Comparison of ENCODE assay signal across 1 cellular context in the genomic region with DNA sequence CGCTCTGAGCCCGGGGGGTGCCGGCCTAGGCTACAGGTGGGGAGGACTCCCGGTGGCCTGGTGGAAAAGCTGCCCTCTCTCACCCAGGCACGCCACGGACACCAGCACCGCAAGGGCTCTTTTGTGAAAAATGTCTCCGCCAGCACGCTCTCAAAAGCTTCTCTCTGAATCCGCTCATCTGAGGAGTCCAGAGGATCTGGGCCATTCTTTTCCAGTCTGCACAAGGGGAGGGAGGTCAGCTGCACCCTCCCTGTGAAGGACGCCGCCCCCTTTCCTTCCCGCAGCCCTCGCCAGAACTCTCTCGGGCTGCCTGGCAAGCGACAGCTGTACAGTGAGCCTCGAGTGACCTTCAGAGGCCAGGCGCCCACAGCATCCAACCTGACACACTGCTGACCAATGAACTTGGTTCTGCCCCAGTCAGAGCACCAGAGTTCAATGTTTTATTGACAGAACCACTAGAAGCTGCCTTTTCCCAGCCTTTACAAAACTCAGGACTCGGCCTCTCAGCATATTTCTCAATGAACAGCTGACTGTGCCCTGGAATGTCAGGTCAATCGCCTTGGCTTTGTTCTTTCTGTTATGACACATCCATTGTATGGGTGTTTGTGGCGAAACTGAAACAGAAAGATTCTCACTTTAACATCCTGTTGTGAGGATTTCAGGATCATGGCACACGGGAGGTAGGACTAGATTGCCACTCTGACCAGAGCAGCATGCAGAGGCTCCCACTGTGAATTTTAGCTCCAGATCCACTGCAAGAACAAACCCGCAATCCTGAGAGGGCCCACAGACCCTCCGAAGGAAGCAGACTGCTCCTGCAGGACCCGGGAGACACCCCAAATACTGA.
A peak's percentile ranks its signal among the peaks of the same experiment; 100 is the strongest.
TF ChIP-seq lines count a peak whose summit lies in the region.

No MANE protein-coding gene starts in this region.

TF ChIP-seq in HepG2, 621 proteins besides CTCF, POLR2A, EP300 and RAD21 (continued from another document and continues in another):
- TF ChIP-seq ZNF343 (CRISPR knock-in tag; IDR thresholded peaks at IDR 0.05) (0 out of 2 replicates have a peak, but pooled peaks have one; percentile 52), ARID4A (CRISPR knock-in tag; IDR thresholded peaks at IDR 0.05; ENCODE audit: borderline replicate concordance) (peak; percentile 94), REST (IDR thresholded peaks at IDR 0.05; ENCODE audit: borderline replicate concordance in 1 of 2, low read depth in 1 of 2, low read length in 2 of 2) (peak in 1 of 2 experiments; percentile 79; a peak in 2 of 4 replicates), ZNF280B (CRISPR knock-in tag; IDR thresholded peaks at IDR 0.05; ENCODE audit: borderline replicate concordance) (peak; percentile 15; the same call in 1 of the 2 replicates), STAG1 (CRISPR knock-in tag; IDR thresholded peaks at IDR 0.05) (peak; percentile 44), RNF219 (CRISPR knock-in tag; IDR thresholded peaks at IDR 0.05) (0 out of 2 replicates have a peak, but pooled peaks have one; percentile 24), IRF1 (CRISPR knock-in tag; IDR thresholded peaks at IDR 0.05; ENCODE audit: low read depth) (peak; percentile 96; the same call in 1 of the 2 replicates), GTF2F1 (IDR thresholded peaks at IDR 0.05; ENCODE audit: low read length) (peak; percentile 26; the same call in 1 of the 2 replicates), ZIK1 (CRISPR knock-in tag; IDR thresholded peaks at IDR 0.05; ENCODE audit: borderline replicate concordance, low read depth) (0 out of 2 replicates have a peak, but pooled peaks have one; percentile 69), ZNF510 (CRISPR knock-in tag; IDR thresholded peaks at IDR 0.05; ENCODE audit: low read depth) (peak; percentile 87; the same call in 1 of the 2 replicates), PHF5A (CRISPR knock-in tag; IDR thresholded peaks at IDR 0.05; ENCODE audit: low read depth, unreplicated experiment) (peak; percentile 99), MED8 (CRISPR knock-in tag; IDR thresholded peaks at IDR 0.05; ENCODE audit: insufficient replicate concordance) (peak; percentile 94), ZNF557 (CRISPR knock-in tag; IDR thresholded peaks at IDR 0.05) (peak; percentile 93; the same call in 1 of the 2 replicates), SIX1 (CRISPR knock-in tag; IDR thresholded peaks at IDR 0.05; ENCODE audit: borderline replicate concordance) (peak; percentile 84; the same call in 1 of the 2 replicates), HOXA3 (CRISPR knock-in tag; IDR thresholded peaks at IDR 0.05) (peak; percentile 96), PAF1 (CRISPR knock-in tag; IDR thresholded peaks at IDR 0.05) (no peak), HOXD1 (CRISPR knock-in tag; IDR thresholded peaks at IDR 0.05) (peak; percentile 91), NBN (conservative IDR thresholded peaks at IDR 0.05) (no peak), ZBTB7A (CRISPR knock-in tag; IDR thresholded peaks at IDR 0.05) (peak; percentile 48; the same call in 1 of the 2 replicates), DZIP1 (CRISPR knock-in tag; IDR thresholded peaks at IDR 0.05) (no peak)
- TF ChIP-seq, protein P1, sequence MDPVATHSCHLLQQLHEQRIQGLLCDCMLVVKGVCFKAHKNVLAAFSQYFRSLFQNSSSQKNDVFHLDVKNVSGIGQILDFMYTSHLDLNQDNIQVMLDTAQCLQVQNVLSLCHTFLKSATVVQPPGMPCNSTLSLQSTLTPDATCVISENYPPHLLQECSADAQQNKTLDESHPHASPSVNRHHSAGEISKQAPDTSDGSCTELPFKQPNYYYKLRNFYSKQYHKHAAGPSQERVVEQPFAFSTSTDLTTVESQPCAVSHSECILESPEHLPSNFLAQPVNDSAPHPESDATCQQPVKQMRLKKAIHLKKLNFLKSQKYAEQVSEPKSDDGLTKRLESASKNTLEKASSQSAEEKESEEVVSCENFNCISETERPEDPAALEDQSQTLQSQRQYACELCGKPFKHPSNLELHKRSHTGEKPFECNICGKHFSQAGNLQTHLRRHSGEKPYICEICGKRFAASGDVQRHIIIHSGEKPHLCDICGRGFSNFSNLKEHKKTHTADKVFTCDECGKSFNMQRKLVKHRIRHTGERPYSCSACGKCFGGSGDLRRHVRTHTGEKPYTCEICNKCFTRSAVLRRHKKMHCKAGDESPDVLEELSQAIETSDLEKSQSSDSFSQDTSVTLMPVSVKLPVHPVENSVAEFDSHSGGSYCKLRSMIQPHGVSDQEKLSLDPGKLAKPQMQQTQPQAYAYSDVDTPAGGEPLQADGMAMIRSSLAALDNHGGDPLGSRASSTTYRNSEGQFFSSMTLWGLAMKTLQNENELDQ (CRISPR knock-in tag; IDR thresholded peaks at IDR 0.05; ENCODE audit: borderline replicate concordance) = no peak
- TF ChIP-seq, protein P2, sequence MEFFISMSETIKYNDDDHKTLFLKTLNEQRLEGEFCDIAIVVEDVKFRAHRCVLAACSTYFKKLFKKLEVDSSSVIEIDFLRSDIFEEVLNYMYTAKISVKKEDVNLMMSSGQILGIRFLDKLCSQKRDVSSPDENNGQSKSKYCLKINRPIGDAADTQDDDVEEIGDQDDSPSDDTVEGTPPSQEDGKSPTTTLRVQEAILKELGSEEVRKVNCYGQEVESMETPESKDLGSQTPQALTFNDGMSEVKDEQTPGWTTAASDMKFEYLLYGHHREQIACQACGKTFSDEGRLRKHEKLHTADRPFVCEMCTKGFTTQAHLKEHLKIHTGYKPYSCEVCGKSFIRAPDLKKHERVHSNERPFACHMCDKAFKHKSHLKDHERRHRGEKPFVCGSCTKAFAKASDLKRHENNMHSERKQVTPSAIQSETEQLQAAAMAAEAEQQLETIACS (CRISPR knock-in tag; IDR thresholded peaks at IDR 0.05) = peak; percentile 11; the same call in 1 of the 2 replicates
- TF ChIP-seq, protein P3, sequence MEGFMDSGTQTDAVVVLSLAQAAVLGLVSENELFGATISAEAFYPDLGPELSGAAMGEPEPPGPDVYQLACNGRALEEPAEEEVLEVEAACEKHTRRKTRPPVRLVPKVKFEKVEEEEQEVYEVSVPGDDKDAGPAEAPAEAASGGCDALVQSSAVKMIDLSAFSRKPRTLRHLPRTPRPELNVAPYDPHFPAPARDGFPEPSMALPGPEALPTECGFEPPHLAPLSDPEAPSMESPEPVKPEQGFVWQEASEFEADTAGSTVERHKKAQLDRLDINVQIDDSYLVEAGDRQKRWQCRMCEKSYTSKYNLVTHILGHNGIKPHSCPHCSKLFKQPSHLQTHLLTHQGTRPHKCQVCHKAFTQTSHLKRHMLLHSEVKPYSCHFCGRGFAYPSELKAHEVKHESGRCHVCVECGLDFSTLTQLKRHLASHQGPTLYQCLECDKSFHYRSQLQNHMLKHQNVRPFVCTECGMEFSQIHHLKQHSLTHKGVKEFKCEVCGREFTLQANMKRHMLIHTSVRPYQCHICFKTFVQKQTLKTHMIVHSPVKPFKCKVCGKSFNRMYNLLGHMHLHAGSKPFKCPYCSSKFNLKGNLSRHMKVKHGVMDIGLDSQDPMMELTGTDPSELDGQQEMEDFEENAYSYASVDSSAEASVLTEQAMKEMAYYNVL (CRISPR knock-in tag; IDR thresholded peaks at IDR 0.05; ENCODE audit: borderline replicate concordance) = peak; percentile 97
